7 cellular contexts compared by ENCODE assay signal in genomic region chr11:9663699-9664275, GRCh38.
DNase-seq lines count a peak whose midpoint lies in the region; ATAC-seq and TF ChIP-seq lines count a peak whose summit lies in the region.

Gene SWAP70, plus strand, starts transcription at chr11:9664077. Its CDS starts 103 bp downstream, at chr11:9664180.

- peak; percentile 84 for TF ChIP-seq POLR2A in GM18505 (IDR thresholded peaks at IDR 0.05; ENCODE audit: borderline replicate concordance, extremely low read depth, insufficient read depth, insufficient read length)

- ATAC-seq in GM18505 (IDR thresholded peaks at IDR 0.05; ENCODE audit: unreplicated experiment) (peak; percentile 83), HG02763 (IDR thresholded peaks at IDR 0.05; ENCODE audit: unreplicated experiment) (peak; percentile 83)

- H3K4me3 ChIP-seq in WI38 (ENCODE audit: low read depth, low read length) = peak within 1 kb of the TSS; percentile 82

- TF ChIP-seq CTCF in WI38 (IDR thresholded peaks at IDR 0.05; ENCODE audit: low read depth, low read length) = peak; percentile 32

- DNase-seq in NCI-H1694 treated with DMSO at 0.1 percent for 48 hours (lab: John Stamatoyannopoulos, UW) = peak; percentile 9
- DNase-seq in caudate nucleus (lab: John Stamatoyannopoulos, UW) = peak in 59 of 61 donors; percentile 10 to 79 (median 52)
- DNase-seq in islet precursor cell = peak; percentile 99
- peak; percentile 79 for DNase-seq in stimulated activated CD4-positive, alpha-beta T cell treated with anti-CD3 and anti-CD28 coated beads, Interleukin-12 subunit alpha, Interleukin-12 subunit beta, amount 100 ng/mL, for 4 hours

- H3K27ac ChIP-seq in caudate nucleus (ENCODE audit: low read depth, low read length) = peak within 1 kb of the TSS; percentile 94

Comparison
In these comparisons a context has a peak if more than half of its experiments do, and no peak if none do; other contexts are left out.
1. Peak in every context shown above with its lines: DNase-seq, ATAC-seq, H3K4me3 ChIP-seq and H3K27ac ChIP-seq.
2. DNase-seq: peak in every context shown above with its lines; median percentile 99 in islet precursor cell; 79 in stimulated activated CD4-positive, alpha-beta T cell treated with anti-CD3 and anti-CD28 coated beads, Interleukin-12 subunit alpha, Interleukin-12 subunit beta, amount 100 ng/mL, for 4 hours; 52 in caudate nucleus; 9 in NCI-H1694 treated with DMSO at 0.1 percent for 48 hours.